Comparison of ENCODE assay signal across 10 cellular contexts in genomic region chr22:19607198-19608113, GRCh38.
DNase-seq lines count a peak whose midpoint lies in the region; ATAC-seq and TF ChIP-seq lines count a peak whose summit lies in the region.
"Had no signal": no experiment of that assay in that cellular context is flagged by ENCODE, and none has a peak within 500 bp of the region (broad histone marks: within the 10 kb centered on the region; RNA-seq: fewer than 3 reads in every experiment).

No MANE protein-coding gene starts in this region.

- ATAC-seq in activated T-helper 17 cell treated with anti-CD3 and anti-CD28 coated beads, Interleukin-2, amount 50 U/mL, for 72 hours (replicated peaks) = peak; percentile 66
- no peak for ATAC-seq in HG03520 (IDR thresholded peaks at IDR 0.05; ENCODE audit: unreplicated experiment)
- no peak for ATAC-seq in GM19397 (IDR thresholded peaks at IDR 0.05; ENCODE audit: unreplicated experiment)

- H3K27ac Mint-ChIP-seq in activated T-helper 17 cell treated with anti-CD3 and anti-CD28 coated beads, Interleukin-2, amount 50 U/mL, for 72 hours = no peak overlapping the region

- DNase-seq in NCI-H2081 treated with DMSO at 0.1 percent for 48 hours (lab: John Stamatoyannopoulos, UW) (peak; percentile 77), left kidney (ENCODE audit: low read depth, low spot score) (peak; percentile 70), osteoblast (ENCODE audit: insufficient read length, low spot score, missing footprints) (no peak), retina (no peak)

- no peaks in the 10 kb centered on the region for H4K20me1 ChIP-seq in osteoblast (ENCODE audit: insufficient read depth, low read length)

- H3K27ac ChIP-seq in 22Rv1 (peak overlapping the region; percentile 67), osteoblast (ENCODE audit: low read depth, low read length) (no peak overlapping the region)
- H3K27ac ChIP-seq: HL-60 had no signal

- H3K4me3 ChIP-seq in osteoblast (ENCODE audit: insufficient read depth, low read length) = no peak overlapping the region

- no peaks in the 10 kb centered on the region for H3K9me3 ChIP-seq in osteoblast (ENCODE audit: low read depth, low read length)

- H3K79me2 ChIP-seq in osteoblast (ENCODE audit: insufficient read depth, low read length) = no peaks in the 10 kb centered on the region

- no peaks in the 10 kb centered on the region for H3K27me3 Mint-ChIP-seq in activated T-helper 17 cell treated with anti-CD3 and anti-CD28 coated beads, Interleukin-2, amount 50 U/mL, for 72 hours

- H3K36me3 Mint-ChIP-seq in activated T-helper 17 cell treated with anti-CD3 and anti-CD28 coated beads, Interleukin-2, amount 50 U/mL, for 72 hours (ENCODE audit: low read depth) = no peaks in the 10 kb centered on the region

- H2AFZ ChIP-seq in osteoblast (ENCODE audit: low read length) = no peak overlapping the region

- H3K27me3 ChIP-seq in osteoblast (ENCODE audit: insufficient read depth, low read length) = peaks cover 34% of the 10 kb centered on the region

- no peaks in the 10 kb centered on the region for H3K36me3 ChIP-seq in osteoblast (ENCODE audit: insufficient read depth, low read length)

- no peak overlapping the region for H3K4me2 ChIP-seq in osteoblast (ENCODE audit: insufficient read depth, low read length)

- H3K4me1 ChIP-seq in osteoblast (ENCODE audit: insufficient read depth, low read length) = no peaks in the 10 kb centered on the region

- H3K4me3 Mint-ChIP-seq in activated T-helper 17 cell treated with anti-CD3 and anti-CD28 coated beads, Interleukin-2, amount 50 U/mL, for 72 hours = peak overlapping the region; percentile 57
- H3K4me3 Mint-ChIP-seq: CD8-positive, alpha-beta memory T cell had no signal

- H3K4me1 Mint-ChIP-seq in activated T-helper 17 cell treated with anti-CD3 and anti-CD28 coated beads, Interleukin-2, amount 50 U/mL, for 72 hours = peaks cover 19% of the 10 kb centered on the region

- H3K9me3 Mint-ChIP-seq in activated T-helper 17 cell treated with anti-CD3 and anti-CD28 coated beads, Interleukin-2, amount 50 U/mL, for 72 hours = no peaks in the 10 kb centered on the region
- H3K9me3 Mint-ChIP-seq: CD8-positive, alpha-beta memory T cell had no signal

- no peak for TF ChIP-seq CTCF in 22Rv1 (IDR thresholded peaks at IDR 0.05)
- no peak for TF ChIP-seq CTCF in osteoblast (IDR thresholded peaks at IDR 0.05; ENCODE audit: extremely low read depth, low read depth, low read length)

Comparison
In these comparisons a context has a peak if more than half of its experiments do, and no peak if none do; other contexts are left out.
1. DNase-seq: peak in NCI-H2081 treated with DMSO at 0.1 percent for 48 hours (single experiment) and left kidney (single experiment); none in osteoblast (single experiment) and retina (single experiment).